9 cellular contexts compared by ENCODE assay signal in the genomic region with DNA sequence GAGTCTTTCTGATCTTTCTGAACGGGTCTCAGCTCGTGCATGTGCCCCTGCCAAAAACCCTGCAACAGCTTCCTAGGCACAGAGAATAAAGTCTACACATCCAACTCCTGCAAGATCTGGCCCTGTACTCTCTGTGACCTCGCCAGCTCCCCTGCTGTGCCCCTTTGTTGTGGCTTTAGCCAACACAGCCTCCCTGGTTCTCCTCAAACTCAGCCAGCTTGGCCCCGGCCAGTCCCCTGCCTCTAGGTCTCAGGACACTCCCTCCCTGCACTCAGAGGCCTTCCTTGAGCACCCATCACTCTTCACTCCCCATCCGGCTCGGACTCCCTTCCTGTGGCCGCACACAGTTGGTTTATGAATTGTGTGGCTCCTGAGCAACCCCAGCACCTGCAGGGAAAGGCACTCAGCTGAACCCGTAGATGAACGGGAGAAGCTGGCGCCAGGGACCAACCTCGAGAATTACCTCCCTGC. TPM values are rescaled to one million over a fixed set of nuclear protein-coding genes. Genes with fewer than 3 reads are reported as not detected.
DNase-seq lines count a peak whose midpoint lies in the region; ATAC-seq and TF ChIP-seq lines count a peak whose summit lies in the region.
"Had no signal": no experiment of that assay in that cellular context is flagged by ENCODE, and none has a peak within 500 bp of the region (broad histone marks: within the 10 kb centered on the region; RNA-seq: fewer than 3 reads in every experiment).

No MANE protein-coding gene starts in this region.

- no peaks in the 10 kb centered on the region for H3K9me3 Mint-ChIP-seq in nephron

- H3K27ac ChIP-seq in mammary epithelial cell (ENCODE audit: insufficient read depth, low read depth, low read length) = no peak overlapping the region
- H3K27ac ChIP-seq: cardiac muscle cell had no signal

- in situ Hi-C loops in mammary epithelial cell (cut with MboI; ENCODE audit: low sequenced_read_pairs in 2 of 2) = no loop called here

- H3K27me3 Mint-ChIP-seq in nephron (ENCODE audit: low read depth) = no peaks in the 10 kb centered on the region

- dilution Hi-C loops in mammary epithelial cell (cut with HindIII; ENCODE audit: low sequenced_read_pairs) = loop anchor here (10.0 kb wide), 1 partner anchor 63 kb away; no protein-coding TSS in a partner anchor

- peaks cover 16% of the 10 kb centered on the region for H4K20me1 ChIP-seq in Loucy (ENCODE audit: insufficient read depth, low read length, poor library complexity, severe bottlenecking)
- H4K20me1 ChIP-seq in mammary epithelial cell (ENCODE audit: insufficient read depth, low read length) = no peaks in the 10 kb centered on the region

- 75% methylated on average over 6 of the region's 11 CpGs for WGBS in mammary epithelial cell (ENCODE audit: low coverage, missing lambda C conversion rate)

- TF ChIP-seq CTCF in Loucy (conservative IDR thresholded peaks at IDR 0.05; ENCODE audit: low read length) (no peak), mammary epithelial cell (conservative IDR thresholded peaks at IDR 0.05 in 1 of 2, IDR thresholded peaks at IDR 0.05 in 1 of 2; ENCODE audit: extremely low read depth in 1 of 2, insufficient read depth in 1 of 2, low read depth in 1 of 2, low read length in 2 of 2) (no peak), nephron (IDR thresholded peaks at IDR 0.05; ENCODE audit: unreplicated experiment in 3 of 3) (no peak)

- no peaks in the 10 kb centered on the region for H3K9me3 ChIP-seq in Loucy (ENCODE audit: insufficient read depth, low read depth, low read length)
- H3K9me3 ChIP-seq in mammary epithelial cell (replicated peaks; ENCODE audit: insufficient read depth, low read length) = no peaks in the 10 kb centered on the region

- no peaks in the 10 kb centered on the region for H3F3A ChIP-seq in Loucy (ENCODE audit: low read depth)

- H3K9ac ChIP-seq in Loucy (ENCODE audit: low read depth, low read length, poor library complexity, severe bottlenecking) (peak overlapping the region; percentile 85), mammary epithelial cell (ENCODE audit: insufficient read depth, low read length) (no peak overlapping the region)

- CTCF ChIA-PET in mammary epithelial cell (lab: Charles Lee; ENCODE audit: low non-redundant PET) = no interaction called here

- H3K4me1 ChIP-seq in Loucy (ENCODE audit: insufficient read depth, low read length, poor library complexity, severe bottlenecking) (peaks cover 15% of the 10 kb centered on the region), mammary epithelial cell (ENCODE audit: insufficient read depth, low read length) (peaks cover 27% of the 10 kb centered on the region)

- BruUV-seq in mammary epithelial cell (replicated peaks; lab: Mats Ljungman, UMichigan) = no TSS peak

- H2AFZ ChIP-seq in Loucy (ENCODE audit: low read length) = no peak overlapping the region
- H2AFZ ChIP-seq in mammary epithelial cell (ENCODE audit: low read depth, low read length) = peak overlapping the region; percentile 92

- H3K79me2 ChIP-seq in Loucy (ENCODE audit: insufficient read depth, low read length) (peaks cover 27% of the 10 kb centered on the region), mammary epithelial cell (ENCODE audit: insufficient read depth, low read length) (peaks cover 15% of the 10 kb centered on the region)

- H3K36me3 ChIP-seq in Loucy (ENCODE audit: insufficient read depth, low read length) (0 out of 2 replicates have a peak, but pooled peaks cover 4% of the 10 kb centered on the region), mammary epithelial cell (ENCODE audit: insufficient read depth, low read length) (no peaks in the 10 kb centered on the region)
- H3K36me3 ChIP-seq: cardiac muscle cell had no signal

- no peaks in the 10 kb centered on the region for H3K9me2 ChIP-seq in Loucy (replicated peaks; ENCODE audit: low read depth, low read length)

- H3K27me3 ChIP-seq in Loucy (ENCODE audit: insufficient read depth, low read length, poor library complexity, severe bottlenecking) = no peaks in the 10 kb centered on the region
- no peaks in the 10 kb centered on the region for H3K27me3 ChIP-seq in mammary epithelial cell (ENCODE audit: insufficient read depth, low read length)
- H3K27me3 ChIP-seq: cardiac muscle cell had no signal

- H3K4me3 ChIP-seq in Loucy (ENCODE audit: low read length, poor library complexity, severe bottlenecking) (peak overlapping the region; percentile 95), mammary epithelial cell (replicated peaks in 1 of 3; ENCODE audit: insufficient read depth in 1 of 3, low read depth in 2 of 3, low read length in 3 of 3) (peak overlapping the region in 1 of 3 experiments; percentile 84)

- peak overlapping the region; percentile 77 to 92 (median 78) for H3K4me3 Mint-ChIP-seq in nephron

- H3K27ac Mint-ChIP-seq in nephron = no peak overlapping the region

- intact Hi-C loops in mammary epithelial cell (cut with micrococcal nuclease) = loop anchor here (10.0 kb wide), 1 partner anchor 197 kb away; no protein-coding TSS in a partner anchor

- peaks cover 16% of the 10 kb centered on the region for H3K36me3 Mint-ChIP-seq in nephron (ENCODE audit: low read depth)

- H3K4me1 Mint-ChIP-seq in nephron = peaks cover 27% of the 10 kb centered on the region

- ATAC-seq in GM19463 (IDR thresholded peaks at IDR 0.05; ENCODE audit: unreplicated experiment) (no peak), HG03097 (IDR thresholded peaks at IDR 0.05; ENCODE audit: low FRiP score, unreplicated experiment) (no peak)

- H3K4me2 ChIP-seq in Loucy (ENCODE audit: low read depth, low read length, poor library complexity, severe bottlenecking) (peak overlapping the region; percentile 94), mammary epithelial cell (ENCODE audit: insufficient read depth, low read depth, low read length) (peak overlapping the region; percentile 99)

- DNase-seq in COLO668 (lab: John Stamatoyannopoulos, UW; ENCODE audit: unreplicated experiment) (peak; percentile 15), mammary epithelial cell (no peak)
- no peak for DNase-seq in activated CD4-positive, alpha-beta T cell treated with anti-CD3 and anti-CD28 coated beads, Interleukin-2, amount 50 U/mL, for 4 hours
- DNase-seq in stimulated activated CD4-positive, alpha-beta T cell treated with anti-CD3 and anti-CD28 coated beads, Interleukin-2, amount 100 ng/mL, for 48 hours = no peak

RNA-seq across cellular contexts. Expression of gene CEP131, which starts 1.4 kb away (rescaled TPM):
- total RNA-seq in mammary epithelial cell = 10 to 100 TPM in 1 of 2 donors, 1 to 10 TPM in 1; 8.7 to 13.1 TPM
- polyA plus RNA-seq in mammary epithelial cell = 6.1 TPM
- 1.5 TPM for polyA minus RNA-seq in mammary epithelial cell

RNA-seq across cellular contexts. Expression of gene TEPSIN, which starts 17.4 kb away (rescaled TPM):
- 10 to 100 TPM; 15.7 to 25.7 TPM for total RNA-seq in mammary epithelial cell
- polyA plus RNA-seq in mammary epithelial cell = 10.3 TPM
- 3.9 TPM for polyA minus RNA-seq in mammary epithelial cell

RNA-seq across cellular contexts. Expression of gene NDUFAF8, which starts 17.7 kb away (rescaled TPM):
- total RNA-seq in mammary epithelial cell = 10 to 100 TPM; 14.7 to 98.1 TPM
- polyA plus RNA-seq in mammary epithelial cell = 112 TPM
- 69.0 TPM for polyA minus RNA-seq in mammary epithelial cell

RNA-seq across cellular contexts. Expression of gene AATK, which starts 55.4 kb away (rescaled TPM):
- 1 to 10 TPM in 1 of 2 donors, under 1 TPM in 1; 0.73 to 2.0 TPM for total RNA-seq in mammary epithelial cell
- 0.29 TPM for polyA plus RNA-seq in mammary epithelial cell
- polyA minus RNA-seq in mammary epithelial cell = not detected

RNA-seq across cellular contexts. Expression of gene PVALEF, which starts 56.1 kb away (rescaled TPM):
- not detected for total RNA-seq in mammary epithelial cell
- polyA plus RNA-seq in mammary epithelial cell = not detected
- polyA minus RNA-seq in mammary epithelial cell = not detected
